8 cellular contexts compared by ENCODE assay signal in the genomic region with DNA sequence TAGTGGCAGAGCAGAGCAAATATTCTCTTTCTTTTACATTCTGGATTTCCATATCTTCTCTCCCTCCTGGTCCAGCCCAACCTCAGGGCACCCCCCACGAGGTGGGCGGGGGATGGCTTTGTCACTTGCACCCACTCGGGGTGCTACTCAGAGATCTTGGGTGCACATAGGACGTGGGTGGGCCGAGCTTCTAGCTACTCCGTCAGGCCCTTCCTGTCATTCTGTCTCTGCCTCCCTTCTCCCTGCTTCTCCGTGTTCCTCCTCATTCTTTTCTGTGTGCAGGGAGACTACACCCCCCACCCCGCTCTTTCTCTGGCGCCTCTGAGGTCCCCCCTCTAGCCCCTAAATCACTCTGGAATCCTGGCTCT. TPM values are rescaled to one million over a fixed set of nuclear protein-coding genes. Genes with fewer than 3 reads are reported as not detected.
DNase-seq lines count a peak whose midpoint lies in the region; ATAC-seq and TF ChIP-seq lines count a peak whose summit lies in the region.

No MANE protein-coding gene starts in this region.

- H3K4me1 Mint-ChIP-seq in brain: peaks cover 83% of the 10 kb centered on the region

- H3K27me3 Mint-ChIP-seq in brain: no peaks in the 10 kb centered on the region

- H3K36me3 ChIP-seq in HUES64 (ENCODE audit: insufficient read depth, low read length) (peaks cover 11% of the 10 kb centered on the region; the same call in 1 of the 2 replicates), liver (ENCODE audit: control insufficient read depth in 4 of 4, insufficient read depth in 3 of 4, low read depth in 1 of 4, low read length in 3 of 4) (peaks cover 0 to 6% (median 0%) of the 10 kb centered on the region in 4 donors), thoracic aorta (peaks cover 4% of the 10 kb centered on the region)

- TF ChIP-seq CTCF in brain (conservative IDR thresholded peaks at IDR 0.05): no peak
- TF ChIP-seq CTCF in liver (IDR thresholded peaks at IDR 0.05; ENCODE audit: low read depth, low read length, missing input control): no peak
- TF ChIP-seq CTCF in thoracic aorta (IDR thresholded peaks at IDR 0.05): no peak

- no peak for TF ChIP-seq RAD21 in liver (IDR thresholded peaks at IDR 0.05)

- peak overlapping the region; percentile 61 for H3K27ac ChIP-seq in HUES64 (ENCODE audit: low read depth, low read length)
- H3K27ac ChIP-seq in liver (ENCODE audit: low read depth in 1 of 2, low read length in 2 of 2): peak overlapping the region; percentile 69
- H3K27ac ChIP-seq in thoracic aorta: peak overlapping the region; percentile 97 to 98

- H3K4me3 Mint-ChIP-seq in brain: peak overlapping the region; percentile 75 to 84 (median 84)

- peak overlapping the region; percentile 95 to 100 (median 99) for H3K27ac Mint-ChIP-seq in brain

- H3K9ac ChIP-seq in HUES64 (ENCODE audit: low read depth, low read length) (no peak overlapping the region), liver (ENCODE audit: low read depth in 1 of 2, low read length in 2 of 2) (no peak overlapping the region)

- DNase-seq in thoracic aorta (ENCODE audit: low spot score): no peak
- DNase-seq in stimulated activated CD4-positive, alpha-beta T cell treated with anti-CD3 and anti-CD28 coated beads, Interleukin-1b, Interleukin-23, amount 100 ng/mL, for 48 hours: no peak
- DNase-seq in NCI-H2227 (lab: John Stamatoyannopoulos, UW; ENCODE audit: unreplicated experiment): no peak
- no peak for DNase-seq in stimulated activated naive CD4-positive, alpha-beta T cell (lab: John Stamatoyannopoulos, UW)

- ATAC-seq in thoracic aorta (ENCODE audit: insufficient number of reproducible peaks, low FRiP score, low read depth) (no peak), GM19351 (IDR thresholded peaks at IDR 0.05; ENCODE audit: unreplicated experiment) (no peak)

- peak overlapping the region; percentile 28; the same call in 1 of the 2 replicates for H3K4me3 ChIP-seq in HUES64 (ENCODE audit: low read length)
- H3K4me3 ChIP-seq in liver (ENCODE audit: low read depth in 1 of 3, low read length in 3 of 3): no peak overlapping the region
- peak overlapping the region; percentile 62 for H3K4me3 ChIP-seq in thoracic aorta

- 19% methylated on average over 9 of the region's 9 CpGs for WGBS in HUES64
- 66% methylated on average over 9 of the region's 9 CpGs for WGBS in liver

- peaks cover 0 to 5% (median 0%) of the 10 kb centered on the region in 5 experiments for H3K9me3 Mint-ChIP-seq in brain

- H3K9me3 ChIP-seq in HUES64 (ENCODE audit: insufficient read depth, low read depth, low read length) (no peaks in the 10 kb centered on the region), liver (ENCODE audit: control insufficient read depth in 4 of 4, low read length in 3 of 4) (no peaks in the 10 kb centered on the region), thoracic aorta (no peaks in the 10 kb centered on the region)

- H3K27me3 ChIP-seq in HUES64 (ENCODE audit: insufficient read depth, low read length) (no peaks in the 10 kb centered on the region), liver (ENCODE audit: control insufficient read depth in 4 of 4, insufficient read depth in 4 of 4, low read length in 3 of 4) (no peaks in the 10 kb centered on the region), thoracic aorta (replicated peaks; ENCODE audit: insufficient read depth) (no peaks in the 10 kb centered on the region)

- H3K36me3 Mint-ChIP-seq in brain: peaks cover 69% of the 10 kb centered on the region

- H3K4me1 ChIP-seq in HUES64 (ENCODE audit: insufficient read depth, low read length) (peaks cover 20% of the 10 kb centered on the region), liver (ENCODE audit: control insufficient read depth in 4 of 4, insufficient read depth in 4 of 4, low read length in 3 of 4) (peaks cover 2 to 11% (median 5%) of the 10 kb centered on the region in 4 donors), thoracic aorta (ENCODE audit: control insufficient read depth in 1 of 2, low read depth in 2 of 2) (peaks cover 29 to 54% of the 10 kb centered on the region in 2 donors)

TF ChIP-seq in liver, 16 proteins besides CTCF, POLR2A, EP300 and RAD21:
- TF ChIP-seq HNF4A (conservative IDR thresholded peaks at IDR 0.05) (no peak), NR2F2 (IDR thresholded peaks at IDR 0.05) (no peak), EGR1 (IDR thresholded peaks at IDR 0.05; ENCODE audit: low read depth in 2 of 2) (no peak), SP1 (IDR thresholded peaks at IDR 0.05) (no peak), FOXA2 (IDR thresholded peaks at IDR 0.05) (no peak), FOXA1 (IDR thresholded peaks at IDR 0.05) (no peak), GABPA (IDR thresholded peaks at IDR 0.05 in 1 of 2, conservative IDR thresholded peaks at IDR 0.05 in 1 of 2) (no peak), JUND (IDR thresholded peaks at IDR 0.05) (no peak)
- TF ChIP-seq, protein P1, sequence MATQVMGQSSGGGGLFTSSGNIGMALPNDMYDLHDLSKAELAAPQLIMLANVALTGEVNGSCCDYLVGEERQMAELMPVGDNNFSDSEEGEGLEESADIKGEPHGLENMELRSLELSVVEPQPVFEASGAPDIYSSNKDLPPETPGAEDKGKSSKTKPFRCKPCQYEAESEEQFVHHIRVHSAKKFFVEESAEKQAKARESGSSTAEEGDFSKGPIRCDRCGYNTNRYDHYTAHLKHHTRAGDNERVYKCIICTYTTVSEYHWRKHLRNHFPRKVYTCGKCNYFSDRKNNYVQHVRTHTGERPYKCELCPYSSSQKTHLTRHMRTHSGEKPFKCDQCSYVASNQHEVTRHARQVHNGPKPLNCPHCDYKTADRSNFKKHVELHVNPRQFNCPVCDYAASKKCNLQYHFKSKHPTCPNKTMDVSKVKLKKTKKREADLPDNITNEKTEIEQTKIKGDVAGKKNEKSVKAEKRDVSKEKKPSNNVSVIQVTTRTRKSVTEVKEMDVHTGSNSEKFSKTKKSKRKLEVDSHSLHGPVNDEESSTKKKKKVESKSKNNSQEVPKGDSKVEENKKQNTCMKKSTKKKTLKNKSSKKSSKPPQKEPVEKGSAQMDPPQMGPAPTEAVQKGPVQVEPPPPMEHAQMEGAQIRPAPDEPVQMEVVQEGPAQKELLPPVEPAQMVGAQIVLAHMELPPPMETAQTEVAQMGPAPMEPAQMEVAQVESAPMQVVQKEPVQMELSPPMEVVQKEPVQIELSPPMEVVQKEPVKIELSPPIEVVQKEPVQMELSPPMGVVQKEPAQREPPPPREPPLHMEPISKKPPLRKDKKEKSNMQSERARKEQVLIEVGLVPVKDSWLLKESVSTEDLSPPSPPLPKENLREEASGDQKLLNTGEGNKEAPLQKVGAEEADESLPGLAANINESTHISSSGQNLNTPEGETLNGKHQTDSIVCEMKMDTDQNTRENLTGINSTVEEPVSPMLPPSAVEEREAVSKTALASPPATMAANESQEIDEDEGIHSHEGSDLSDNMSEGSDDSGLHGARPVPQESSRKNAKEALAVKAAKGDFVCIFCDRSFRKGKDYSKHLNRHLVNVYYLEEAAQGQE (IDR thresholded peaks at IDR 0.05): no peak
- TF ChIP-seq, protein P2, sequence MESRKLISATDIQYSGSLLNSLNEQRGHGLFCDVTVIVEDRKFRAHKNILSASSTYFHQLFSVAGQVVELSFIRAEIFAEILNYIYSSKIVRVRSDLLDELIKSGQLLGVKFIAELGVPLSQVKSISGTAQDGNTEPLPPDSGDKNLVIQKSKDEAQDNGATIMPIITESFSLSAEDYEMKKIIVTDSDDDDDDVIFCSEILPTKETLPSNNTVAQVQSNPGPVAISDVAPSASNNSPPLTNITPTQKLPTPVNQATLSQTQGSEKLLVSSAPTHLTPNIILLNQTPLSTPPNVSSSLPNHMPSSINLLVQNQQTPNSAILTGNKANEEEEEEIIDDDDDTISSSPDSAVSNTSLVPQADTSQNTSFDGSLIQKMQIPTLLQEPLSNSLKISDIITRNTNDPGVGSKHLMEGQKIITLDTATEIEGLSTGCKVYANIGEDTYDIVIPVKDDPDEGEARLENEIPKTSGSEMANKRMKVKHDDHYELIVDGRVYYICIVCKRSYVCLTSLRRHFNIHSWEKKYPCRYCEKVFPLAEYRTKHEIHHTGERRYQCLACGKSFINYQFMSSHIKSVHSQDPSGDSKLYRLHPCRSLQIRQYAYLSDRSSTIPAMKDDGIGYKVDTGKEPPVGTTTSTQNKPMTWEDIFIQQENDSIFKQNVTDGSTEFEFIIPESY (IDR thresholded peaks at IDR 0.05): no peak
- TF ChIP-seq, protein P3, sequence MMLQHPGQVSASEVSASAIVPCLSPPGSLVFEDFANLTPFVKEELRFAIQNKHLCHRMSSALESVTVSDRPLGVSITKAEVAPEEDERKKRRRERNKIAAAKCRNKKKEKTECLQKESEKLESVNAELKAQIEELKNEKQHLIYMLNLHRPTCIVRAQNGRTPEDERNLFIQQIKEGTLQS (IDR thresholded peaks at IDR 0.05): no peak

RNA-seq across cellular contexts. Expression of a gene that starts 19.5 kb away (rescaled TPM):
- polyA plus RNA-seq in HUES64 (2013, experiment 1 of 2): 1.1 TPM
- polyA plus RNA-seq in HUES64 (2013, experiment 2 of 2): 1.1 TPM
- polyA plus RNA-seq in brain (ENCODE audit: insufficient read depth, low read depth, low replicate concordance) (4.3 TPM), liver (under 1 TPM in 1 of 2 donors, not detected in 1; 0.02 TPM)
- total RNA-seq in liver (1 to 10 TPM in 1 of 2 donors, under 1 TPM in 1; 0.19 to 1.1 TPM), thoracic aorta (1 to 10 TPM; 5.7 to 6.9 TPM)

RNA-seq across cellular contexts. Expression of a gene that starts 23.6 kb away (rescaled TPM):
- 16.4 TPM for polyA plus RNA-seq in HUES64 (2013, experiment 1 of 2)
- 20.7 TPM for polyA plus RNA-seq in HUES64 (2013, experiment 2 of 2)
- 31.8 TPM for polyA plus RNA-seq in brain (ENCODE audit: insufficient read depth, low read depth, low replicate concordance)
- 1 to 10 TPM in 1 of 2 donors, under 1 TPM in 1; 0.33 to 1.4 TPM for total RNA-seq in liver
- polyA plus RNA-seq in liver: not detected
- total RNA-seq in thoracic aorta: 1 to 10 TPM; 6.4 to 7.9 TPM

RNA-seq across cellular contexts. Expression of a gene that starts 32.7 kb away (rescaled TPM):
- 34.6 TPM for polyA plus RNA-seq in HUES64 (2013, experiment 1 of 2)
- polyA plus RNA-seq in HUES64 (2013, experiment 2 of 2): 46.7 TPM
- polyA plus RNA-seq in brain (ENCODE audit: insufficient read depth, low read depth, low replicate concordance): 246 TPM
- total RNA-seq in liver: 1 to 10 TPM; 3.7 to 5.7 TPM
- 10 to 100 TPM in 1 of 2 donors, 1 to 10 TPM in 1; 6.8 to 11.0 TPM for polyA plus RNA-seq in liver
- total RNA-seq in thoracic aorta: 10 to 100 TPM; 61.3 to 99.9 TPM

Comparison
In these comparisons a context has a peak if more than half of its experiments do, and no peak if none do; other contexts are left out.
1. H3K4me3 ChIP-seq: peak in HUES64 (single experiment) and thoracic aorta (single experiment); none in liver (0 of 3).
2. RNA of a gene that starts 32.7 kb away (total RNA-seq): 61.3 to 99.9 TPM in thoracic aorta; 3.7 to 5.7 TPM in liver; every median in the first group is over 4 times any median in the second.
3. Peak in every context shown above with its lines, with median percentiles within 50 percentile points of each other: H3K27ac ChIP-seq.